In genomic region chr12:27709212-27709931, GRCh38 we compare ENCODE assay signal across 8 cellular contexts. TPM values are rescaled to one million over a fixed set of nuclear protein-coding genes. Genes with fewer than 3 reads are reported as not detected.
DNase-seq lines count a peak whose midpoint lies in the region; TF ChIP-seq lines count a peak whose summit lies in the region.

No MANE protein-coding gene starts in this region.

- H3K36me3 ChIP-seq in BLaER1 (peaks cover 20% of the 10 kb centered on the region), Karpas-422 (ENCODE audit: insufficient read depth, low read length) (peaks cover 9% of the 10 kb centered on the region; the same call in 1 of the 2 replicates), endodermal cell (ENCODE audit: control insufficient read depth, insufficient read depth, low read length) (no peaks in the 10 kb centered on the region), parathyroid adenoma (ENCODE audit: control insufficient read depth, insufficient read depth, low read length) (no peaks in the 10 kb centered on the region)

- no peak overlapping the region for H3K9ac ChIP-seq in BLaER1
- no peak overlapping the region for H3K9ac ChIP-seq in Karpas-422 (ENCODE audit: low read length)
- H3K9ac ChIP-seq in endodermal cell (ENCODE audit: extremely low read depth, low read length, poor library complexity, severe bottlenecking), result no peak overlapping the region
- no peak overlapping the region for H3K9ac ChIP-seq in parathyroid adenoma

- H3K27me3 ChIP-seq in BLaER1, result no peaks in the 10 kb centered on the region
- no peaks in the 10 kb centered on the region for H3K27me3 ChIP-seq in Karpas-422 (ENCODE audit: low read length)
- no peaks in the 10 kb centered on the region for H3K27me3 ChIP-seq in endodermal cell (ENCODE audit: control insufficient read depth, insufficient read depth, low read length, poor library complexity, severe bottlenecking)
- H3K27me3 ChIP-seq in parathyroid adenoma (ENCODE audit: control insufficient read depth, insufficient read depth, low read length), result no peaks in the 10 kb centered on the region

- no peak overlapping the region for H2AFZ ChIP-seq in Karpas-422 (ENCODE audit: low read length)
- peak overlapping the region; percentile 97 for H2AFZ ChIP-seq in parathyroid adenoma

- H3K27ac ChIP-seq in BLaER1 (no peak overlapping the region), Karpas-422 (ENCODE audit: low read length) (no peak overlapping the region), endodermal cell (ENCODE audit: low read depth, low read length) (no peak overlapping the region), parathyroid adenoma (no peak overlapping the region)

- H3K9me3 Mint-ChIP-seq in endodermal cell, result peaks cover 6% of the 10 kb centered on the region

- H3K79me2 ChIP-seq in Karpas-422 (ENCODE audit: low read length), result peaks cover 37% of the 10 kb centered on the region
- peaks cover 23% of the 10 kb centered on the region for H3K79me2 ChIP-seq in parathyroid adenoma

- 0 out of 2 replicates have a peak overlapping the region, but pooled peaks have one; percentile 81 for H3K4me3 ChIP-seq in BLaER1
- no peak overlapping the region; the same call in 1 of the 2 replicates for H3K4me3 ChIP-seq in Karpas-422 (ENCODE audit: low read length)
- H3K4me3 ChIP-seq in endodermal cell (ENCODE audit: low read length), result no peak overlapping the region
- H3K4me3 ChIP-seq in parathyroid adenoma (ENCODE audit: low read depth, low read length), result no peak overlapping the region

- TF ChIP-seq CTCF in endodermal cell (conservative IDR thresholded peaks at IDR 0.05) (no peak), parathyroid adenoma (IDR thresholded peaks at IDR 0.05) (no peak)

- H3K36me3 Mint-ChIP-seq in endodermal cell (ENCODE audit: low read depth), result peaks cover 21% of the 10 kb centered on the region

- peaks cover 21% of the 10 kb centered on the region for H3K4me1 ChIP-seq in BLaER1
- peaks cover 19% of the 10 kb centered on the region for H3K4me1 ChIP-seq in Karpas-422 (ENCODE audit: low read length)
- H3K4me1 ChIP-seq in endodermal cell (ENCODE audit: control insufficient read depth, insufficient read depth, low read length), result no peaks in the 10 kb centered on the region
- H3K4me1 ChIP-seq in parathyroid adenoma, result peaks cover 7% of the 10 kb centered on the region

- H3K4me2 ChIP-seq in BLaER1 (no peak overlapping the region), Karpas-422 (ENCODE audit: low read depth, low read length, poor library complexity, severe bottlenecking) (peak overlapping the region; percentile 85), parathyroid adenoma (ENCODE audit: low read length) (peak overlapping the region; percentile 83)

- DNase-seq in Karpas-422 (no peak), endodermal cell (no peak), NCI-H226 (no peak), HEK293T (ENCODE audit: extremely low spot score) (no peak), iPS-NIHi11 (ENCODE audit: low spot score) (no peak), NCI-H2196 treated with DMSO at 0.1 percent for 48 hours (lab: John Stamatoyannopoulos, UW; ENCODE audit: unreplicated experiment) (no peak)

- no peaks in the 10 kb centered on the region for H3K9me2 ChIP-seq in Karpas-422 (replicated peaks; ENCODE audit: insufficient read depth, low read length)

- H3K4me3 Mint-ChIP-seq in endodermal cell, result peak overlapping the region; percentile 85

- POLR2A ChIA-PET in HEK293T (lab: Yijun Ruan, JAX), result interaction anchor here (1.0 to 2.3 kb wide), 4 partner anchors 8 to 377 kb away, joined by 3 to 9 read pairs (median 4); partner anchors contain the start of genes BMAL2, KLHL42 and MANSC4

- peaks cover 13% of the 10 kb centered on the region for H3K4me1 Mint-ChIP-seq in endodermal cell

- CTCF ChIA-PET in HEK293T (lab: Yijun Ruan, JAX), result no interaction called here

- H3K27ac Mint-ChIP-seq in endodermal cell, result no peak overlapping the region

- peaks cover 27% of the 10 kb centered on the region for H4K20me1 ChIP-seq in BLaER1
- peaks cover 19% of the 10 kb centered on the region; the same call in 1 of the 2 replicates for H4K20me1 ChIP-seq in Karpas-422 (ENCODE audit: insufficient read depth, low read depth, low read length)

- 91 to 95% methylated on average over 9 to 12 of the region's 12 CpGs for WGBS in endodermal cell (ENCODE audit: insufficient coverage in 1 of 2, insufficient read length in 1 of 2), 2 experiments

- H3K27me3 Mint-ChIP-seq in endodermal cell (ENCODE audit: insufficient read depth), result peaks cover 17% of the 10 kb centered on the region

- no peaks in the 10 kb centered on the region for H3K9me3 ChIP-seq in BLaER1
- no peaks in the 10 kb centered on the region for H3K9me3 ChIP-seq in Karpas-422 (ENCODE audit: low read length)
- H3K9me3 ChIP-seq in endodermal cell (ENCODE audit: control insufficient read depth, low read length), result no peaks in the 10 kb centered on the region
- no peaks in the 10 kb centered on the region for H3K9me3 ChIP-seq in parathyroid adenoma (ENCODE audit: control insufficient read depth, low read length)

TF ChIP-seq in HEK293T, 16 proteins besides CTCF, POLR2A, EP300 and RAD21:
- TF ChIP-seq FOXM1 (IDR thresholded peaks at IDR 0.05; ENCODE audit: borderline replicate concordance) (no peak), LEF1 (IDR thresholded peaks at IDR 0.05; ENCODE audit: borderline replicate concordance) (no peak), FOXK2 (IDR thresholded peaks at IDR 0.05) (no peak), ARNT (IDR thresholded peaks at IDR 0.05) (no peak), ELF4 (IDR thresholded peaks at IDR 0.05) (no peak), SP1 (IDR thresholded peaks at IDR 0.05) (no peak), BHLHE40 (IDR thresholded peaks at IDR 0.05; ENCODE audit: borderline replicate concordance) (no peak), CTBP1 (IDR thresholded peaks at IDR 0.05; ENCODE audit: borderline replicate concordance) (no peak), NFRKB (IDR thresholded peaks at IDR 0.05) (no peak), PKNOX1 (IDR thresholded peaks at IDR 0.05) (no peak)

RNA-seq across cellular contexts. Expression of gene MRPS35, which starts 1.3 kb away (rescaled TPM):
- 41.3 and 77.0 TPM in 2 replicates for total RNA-seq in Karpas-422 (2014; rRNA removed; shearing (Covaris generic); ENCODE audit: low replicate concordance)
- total RNA-seq in endodermal cell, result 10 to 100 TPM; 33.7 to 62.6 TPM
- polyA plus RNA-seq in endodermal cell (2013, experiment 1 of 2), result 48.6 TPM
- 44.9 TPM for polyA plus RNA-seq in endodermal cell (2013, experiment 2 of 2)

RNA-seq across cellular contexts. Expression of gene REP15, which starts 13.1 kb away (rescaled TPM):
- total RNA-seq in Karpas-422 (2014; rRNA removed; shearing (Covaris generic); ENCODE audit: low replicate concordance), result not detected in 2 replicates
- 1 to 10 TPM; 2.4 to 7.6 TPM for total RNA-seq in endodermal cell
- 0.93 TPM for polyA plus RNA-seq in endodermal cell (2013, experiment 1 of 2)
- 0.79 TPM for polyA plus RNA-seq in endodermal cell (2013, experiment 2 of 2)
